8 cellular contexts compared by ENCODE assay signal in the genomic region with DNA sequence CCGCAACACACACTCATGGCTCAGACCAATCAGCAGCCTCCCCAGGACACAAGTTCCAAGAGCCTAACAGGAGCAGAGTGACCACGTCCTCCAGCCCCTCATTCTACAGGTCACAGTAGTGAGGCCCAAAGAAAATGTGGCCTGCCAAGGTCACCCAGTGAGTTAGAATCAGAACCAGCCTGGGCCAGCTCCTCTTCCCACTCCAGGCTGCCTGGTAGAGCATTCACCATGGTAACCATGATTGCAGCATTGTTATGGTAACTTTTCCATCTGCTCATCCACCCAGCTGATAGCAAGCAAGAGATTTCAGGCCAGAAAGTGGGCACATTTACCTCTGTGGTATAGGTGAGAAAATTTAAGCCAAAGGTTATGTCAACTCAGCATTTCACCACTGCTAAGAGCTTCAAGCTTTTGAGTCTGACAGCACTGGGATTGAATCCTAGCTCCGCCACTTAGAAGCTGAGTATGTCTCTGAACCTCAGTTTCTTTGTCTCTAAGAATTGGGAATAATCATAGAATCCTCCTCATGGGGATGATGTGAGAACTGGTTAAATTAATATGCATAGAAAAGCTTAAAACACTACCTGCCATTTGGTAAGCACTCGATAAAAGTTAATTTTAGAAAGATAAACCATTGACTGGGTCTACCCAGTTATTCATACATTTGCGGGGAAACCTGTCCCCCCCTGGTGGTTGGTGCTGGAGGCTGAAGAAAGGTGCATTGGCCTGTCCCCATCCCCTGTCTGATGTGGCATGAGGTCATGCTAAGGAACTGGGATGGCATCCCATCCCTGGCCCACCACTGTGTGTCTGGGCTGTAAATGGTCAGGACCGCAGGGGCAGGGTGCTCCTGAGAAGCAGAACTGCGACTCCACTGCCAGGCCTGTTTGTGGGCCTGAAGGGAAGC.
DNase-seq lines count a peak whose midpoint lies in the region; ATAC-seq lines count a peak whose summit lies in the region.

No MANE protein-coding gene starts in this region.

- CTCF ChIA-PET in activated CD8-positive, alpha-beta T cell treated with anti-CD3 and anti-CD28 coated beads, Interleukin-2, amount 10 ng/mL, durations not matched to agents 7 days and 5 days (lab: Charles Lee): interaction anchor here (0.8 to 1.6 kb wide), 3 partner anchors 27 to 162 kb away, joined by 3 to 9 read pairs (median 3); no protein-coding TSS in a partner anchor

- POLR2A ChIA-PET in activated CD8-positive, alpha-beta T cell treated with anti-CD3 and anti-CD28 coated beads, Interleukin-2, amount 10 ng/mL, durations not matched to agents 7 days and 5 days (lab: Charles Lee): no interaction called here

- no peaks in the 10 kb centered on the region for H3K9me3 Mint-ChIP-seq in activated CD8-positive, alpha-beta T cell treated with anti-CD3 and anti-CD28 coated beads, Interleukin-2, amount 10 ng/mL, durations not matched to agents 7 days and 5 days (ENCODE audit: insufficient read depth)

- peak; percentile 76 for ATAC-seq in activated CD8-positive, alpha-beta T cell treated with anti-CD3 and anti-CD28 coated beads, Interleukin-2, amount 10 ng/mL, durations not matched to agents 7 days and 5 days
- no peak for ATAC-seq in GM19452 (IDR thresholded peaks at IDR 0.05; ENCODE audit: unreplicated experiment)

- DNase-seq in D341Med (ENCODE audit: low spot score) (peak; percentile 71), HT1080 (ENCODE audit: low read depth) (peak; percentile 47), COLO829 (ENCODE audit: low spot score) (no peak), NCI-H2107 treated with DMSO at 0.1 percent for 48 hours (lab: John Stamatoyannopoulos, UW; ENCODE audit: unreplicated experiment) (no peak)
- peak; percentile 62 for DNase-seq in activated CD8-positive, alpha-beta T cell treated with anti-CD3 and anti-CD28 coated beads, Interleukin-2, amount 10 ng/mL, durations not matched to agents 7 days and 5 days

- H3K27ac Mint-ChIP-seq in activated CD8-positive, alpha-beta T cell treated with anti-CD3 and anti-CD28 coated beads, Interleukin-2, amount 10 ng/mL, durations not matched to agents 7 days and 5 days: no peak overlapping the region

- no peaks in the 10 kb centered on the region for H3K36me3 Mint-ChIP-seq in activated CD8-positive, alpha-beta T cell treated with anti-CD3 and anti-CD28 coated beads, Interleukin-2, amount 10 ng/mL, durations not matched to agents 7 days and 5 days (ENCODE audit: low read depth)

- no peaks in the 10 kb centered on the region for H3K27me3 ChIP-seq in iPS-18a (ENCODE audit: control insufficient read depth, insufficient read depth, low read length)

- peaks cover 11% of the 10 kb centered on the region for H3K4me1 ChIP-seq in iPS-18a (ENCODE audit: control insufficient read depth, low read depth, low read length)
- peaks cover 2% of the 10 kb centered on the region for H3K4me1 ChIP-seq in urinary bladder (ENCODE audit: insufficient read depth)

- no peak overlapping the region for H3K9ac ChIP-seq in iPS-18a (ENCODE audit: low read length)

- no peaks in the 10 kb centered on the region for H3K9me3 ChIP-seq in iPS-18a (ENCODE audit: control insufficient read depth, low read depth, low read length)

- H3K4me3 ChIP-seq in iPS-18a (ENCODE audit: low read length) (no peak overlapping the region), urinary bladder (ENCODE audit: low read depth, low read length) (no peak overlapping the region)

- H3K27me3 Mint-ChIP-seq in activated CD8-positive, alpha-beta T cell treated with anti-CD3 and anti-CD28 coated beads, Interleukin-2, amount 10 ng/mL, durations not matched to agents 7 days and 5 days (ENCODE audit: low read depth): peaks cover 5% of the 10 kb centered on the region

- no peaks in the 10 kb centered on the region for H3K4me1 Mint-ChIP-seq in activated CD8-positive, alpha-beta T cell treated with anti-CD3 and anti-CD28 coated beads, Interleukin-2, amount 10 ng/mL, durations not matched to agents 7 days and 5 days (ENCODE audit: low read depth)

- H3K36me3 ChIP-seq in iPS-18a (ENCODE audit: control insufficient read depth, low read depth, low read length) (no peaks in the 10 kb centered on the region), urinary bladder (ENCODE audit: insufficient read depth) (no peaks in the 10 kb centered on the region)

- H3K4me3 Mint-ChIP-seq in activated CD8-positive, alpha-beta T cell treated with anti-CD3 and anti-CD28 coated beads, Interleukin-2, amount 10 ng/mL, durations not matched to agents 7 days and 5 days: no peak overlapping the region

- 94% methylated on average over 7 of the region's 7 CpGs for WGBS in urinary bladder

- H3K27ac ChIP-seq in iPS-18a (ENCODE audit: low read length) (peak overlapping the region; percentile 26), urinary bladder (ENCODE audit: low read depth) (peak overlapping the region; percentile 26)

Comparison
In these comparisons a context has a peak if more than half of its experiments do, and no peak if none do; other contexts are left out.
1. DNase-seq: peak in D341Med (single experiment), HT1080 (single experiment) and activated CD8-positive, alpha-beta T cell treated with anti-CD3 and anti-CD28 coated beads, Interleukin-2, amount 10 ng/mL, durations not matched to agents 7 days and 5 days (single experiment); none in COLO829 (single experiment) and NCI-H2107 treated with DMSO at 0.1 percent for 48 hours (single experiment).